1 cellular context compared by ENCODE assay signal in genomic region chr19:40702337-40703012, GRCh38.
TF ChIP-seq lines count a peak whose summit lies in the region.

No MANE protein-coding gene starts in this region.

TF ChIP-seq in HepG2, 621 proteins besides CTCF, POLR2A, EP300 and RAD21 (continued from another document):
- TF ChIP-seq E2F1 (CRISPR knock-in tag; IDR thresholded peaks at IDR 0.05) (no peak), ZNF138 (CRISPR knock-in tag; IDR thresholded peaks at IDR 0.05; ENCODE audit: low read depth) (no peak), SOX6 (IDR thresholded peaks at IDR 0.05) (no peak), SOX6 (CRISPR knock-in tag; IDR thresholded peaks at IDR 0.05) (0 out of 2 replicates have a peak, but pooled peaks have one; percentile 17), POLR2AphosphoS2 (IDR thresholded peaks at IDR 0.05; ENCODE audit: low read depth, low read length) (no peak), PLRG1 (conservative IDR thresholded peaks at IDR 0.05) (no peak), ZNF549 (CRISPR knock-in tag; IDR thresholded peaks at IDR 0.05) (no peak), ZNF563 (CRISPR knock-in tag; IDR thresholded peaks at IDR 0.05) (no peak), STAG1 (CRISPR knock-in tag; IDR thresholded peaks at IDR 0.05) (peak; percentile 60), NPAS2 (CRISPR knock-in tag; IDR thresholded peaks at IDR 0.05; ENCODE audit: borderline replicate concordance) (no peak), POLR2AphosphoS5 (IDR thresholded peaks at IDR 0.05; ENCODE audit: low read depth, low read length) (no peak), SALL1 (CRISPR knock-in tag; IDR thresholded peaks at IDR 0.05) (no peak), ZNF281 (CRISPR knock-in tag; IDR thresholded peaks at IDR 0.05; ENCODE audit: borderline replicate concordance) (peak; percentile 97), ZNF652 (CRISPR knock-in tag; IDR thresholded peaks at IDR 0.05; ENCODE audit: borderline replicate concordance, low read depth) (no peak), ZNF503 (CRISPR knock-in tag; IDR thresholded peaks at IDR 0.05) (no peak), ZNF407 (CRISPR knock-in tag; IDR thresholded peaks at IDR 0.05; ENCODE audit: not compliant biosample characterization) (no peak), SAP130 (CRISPR knock-in tag; IDR thresholded peaks at IDR 0.05; ENCODE audit: low read depth) (peak; percentile 36; the same call in 1 of the 2 replicates), ZBTB3 (CRISPR knock-in tag; IDR thresholded peaks at IDR 0.05; ENCODE audit: borderline replicate concordance, low read depth) (no peak), JUNB (CRISPR knock-in tag; IDR thresholded peaks at IDR 0.05; ENCODE audit: borderline replicate concordance) (no peak), ZFP91 (CRISPR knock-in tag; IDR thresholded peaks at IDR 0.05; ENCODE audit: borderline replicate concordance) (peak; percentile 52; the same call in 1 of the 2 replicates), RFXAP (CRISPR knock-in tag; IDR thresholded peaks at IDR 0.05; ENCODE audit: borderline replicate concordance) (no peak), DNMT3B (CRISPR knock-in tag; conservative IDR thresholded peaks at IDR 0.05) (no peak), PHF8 (CRISPR knock-in tag; IDR thresholded peaks at IDR 0.05) (peak; percentile 21; the same call in 1 of the 2 replicates), RBAK (CRISPR knock-in tag; IDR thresholded peaks at IDR 0.05) (no peak), HIVEP1 (CRISPR knock-in tag; IDR thresholded peaks at IDR 0.05) (no peak), ZNF678 (CRISPR knock-in tag; IDR thresholded peaks at IDR 0.05) (no peak), HBP1 (CRISPR knock-in tag; IDR thresholded peaks at IDR 0.05; ENCODE audit: low read depth) (no peak), ISL2 (CRISPR knock-in tag; IDR thresholded peaks at IDR 0.05) (no peak), HMGXB4 (CRISPR knock-in tag; IDR thresholded peaks at IDR 0.05; ENCODE audit: borderline replicate concordance in 1 of 2, low read depth in 1 of 2) (0 out of 4 replicates have a peak, but pooled peaks have one; percentile 34 to 39), FOXA3 (CRISPR knock-in tag; IDR thresholded peaks at IDR 0.05) (no peak), CCAR2 (optimal IDR thresholded peaks at IDR 0.05; ENCODE audit: low read depth, low read length) (no peak), ATAD3A (CRISPR knock-in tag; IDR thresholded peaks at IDR 0.05) (no peak), ZBED4 (CRISPR knock-in tag; IDR thresholded peaks at IDR 0.05; ENCODE audit: borderline replicate concordance) (no peak), FOXK1 (CRISPR knock-in tag; IDR thresholded peaks at IDR 0.05; ENCODE audit: borderline replicate concordance, low read depth) (no peak), MXI1 (IDR thresholded peaks at IDR 0.05; ENCODE audit: borderline replicate concordance, low read depth, low read length) (peak; percentile 26; the same call in 1 of the 3 replicates)
